In genomic region chr13:44417876-44418275, GRCh38 we compare ENCODE assay signal across 27 cellular contexts. TPM values are rescaled to one million over a fixed set of nuclear protein-coding genes. Genes with fewer than 3 reads are reported as not detected.
A peak's percentile ranks its signal among the peaks of the same experiment; 100 is the strongest.
DNase-seq lines count a peak whose midpoint lies in the region; ATAC-seq and TF ChIP-seq lines count a peak whose summit lies in the region.
"Had no signal": no experiment of that assay in that cellular context is flagged by ENCODE, and none has a peak within 500 bp of the region (broad histone marks: within the 10 kb centered on the region; RNA-seq: fewer than 3 reads in every experiment).

No MANE protein-coding gene starts in this region.

- intact Hi-C loops in upper lobe of right lung (cut with DNase I): no loop called here

- H3K36me3 ChIP-seq in upper lobe of right lung: no peaks in the 10 kb centered on the region
- H3K36me3 ChIP-seq: esophagus squamous epithelium had no signal

- H3K9me3 Mint-ChIP-seq in stimulated activated naive CD8-positive, alpha-beta T cell treated with anti-CD3 and anti-CD28 coated beads, Interleukin-15, amount 100 ng/mL, for 72 hours: no peaks in the 10 kb centered on the region
- H3K9me3 Mint-ChIP-seq in mesothelial cell of epicardium: no peaks in the 10 kb centered on the region

- H3K4me3 ChIP-seq in upper lobe of right lung: no peak overlapping the region
- H3K4me3 ChIP-seq: esophagus squamous epithelium, smooth muscle cell had no signal

- TF ChIP-seq CTCF in mesothelial cell of epicardium (IDR thresholded peaks at IDR 0.05; ENCODE audit: unreplicated experiment) (no peak), upper lobe of right lung (IDR thresholded peaks at IDR 0.05) (no peak)

- no peak overlapping the region for H3K27ac Mint-ChIP-seq in stimulated activated naive CD8-positive, alpha-beta T cell treated with anti-CD3 and anti-CD28 coated beads, Interleukin-15, amount 100 ng/mL, for 72 hours
- peak overlapping the region; percentile 84 for H3K27ac Mint-ChIP-seq in mesothelial cell of epicardium
- H3K27ac Mint-ChIP-seq: activated CD8-positive, alpha-beta T cell treated with anti-CD3 and anti-CD28 coated beads, Interleukin-2, amount 10 ng/mL, durations not matched to agents 7 days and 5 days; dendritic cell treated with granulocyte-macrophage colony-stimulating factor and Interleukin-4, amounts not matched to agents 40 ng/mL and 50 ng/mL, for 4 days had no signal

- no peak for DNase-seq in stimulated activated naive CD8-positive, alpha-beta T cell treated with anti-CD3 and anti-CD28 coated beads, Interleukin-15, Interleukin-2, amounts not matched to agents 100 U/mL and 50 U/mL, for 24 hours
- no peak for DNase-seq in stimulated activated naive CD8-positive, alpha-beta T cell treated with anti-CD3 and anti-CD28 coated beads, Interleukin-15, amount 100 ng/mL, for 72 hours
- DNase-seq in RPMI8226 (peak; percentile 43), mesothelial cell of epicardium (ENCODE audit: low spot score in 2 of 2, unreplicated experiment in 2 of 2) (no peak), upper lobe of right lung (no peak), NCI-H2029 treated with DMSO at 0.1 percent for 48 hours (lab: John Stamatoyannopoulos, UW) (no peak), DMS53 (lab: John Stamatoyannopoulos, UW) (no peak)
- DNase-seq: ACHN; activated CD8-positive, alpha-beta T cell treated with anti-CD3 and anti-CD28 coated beads, Interleukin-2, amount 10 ng/mL, durations not matched to agents 7 days and 5 days; activated gamma-delta T cell; central memory CD4-positive, alpha-beta T cell; COR-L47; DMS79; esophagus squamous epithelium; foreskin melanocyte; Kasumi-1; NCI-H1105; NCI-H1930; NCI-H526 treated with DMSO at 0.1 percent for 48 hours; SK-N-SH; stimulated activated CD4-positive, alpha-beta T cell treated with anti-CD3 and anti-CD28 coated beads, Interleukin-2, amount 100 ng/mL, for 24 hours; substantia nigra; T-helper 2 cell had no signal

- H3K4me3 Mint-ChIP-seq in stimulated activated naive CD8-positive, alpha-beta T cell treated with anti-CD3 and anti-CD28 coated beads, Interleukin-15, amount 100 ng/mL, for 72 hours: no peak overlapping the region
- H3K4me3 Mint-ChIP-seq in mesothelial cell of epicardium: no peak overlapping the region
- H3K4me3 Mint-ChIP-seq: activated CD8-positive, alpha-beta T cell treated with anti-CD3 and anti-CD28 coated beads, Interleukin-2, amount 10 ng/mL, durations not matched to agents 7 days and 5 days; dendritic cell treated with granulocyte-macrophage colony-stimulating factor and Interleukin-4, amounts not matched to agents 40 ng/mL and 50 ng/mL, for 4 days had no signal

- no peaks in the 10 kb centered on the region for H3K36me3 Mint-ChIP-seq in mesothelial cell of epicardium

- no peaks in the 10 kb centered on the region for H3K9me3 ChIP-seq in upper lobe of right lung
- H3K9me3 ChIP-seq: esophagus squamous epithelium, SK-N-SH had no signal

- peak; percentile 32 for ATAC-seq in stimulated activated naive CD8-positive, alpha-beta T cell treated with anti-CD3 and anti-CD28 coated beads, Interleukin-15, Interleukin-2, amounts not matched to agents 100 U/mL and 50 U/mL, for 24 hours
- no peak for ATAC-seq in stimulated activated naive CD8-positive, alpha-beta T cell treated with anti-CD3 and anti-CD28 coated beads, Interleukin-15, amount 100 ng/mL, for 72 hours
- peak; percentile 53 for ATAC-seq in upper lobe of right lung
- ATAC-seq in HG03432 (IDR thresholded peaks at IDR 0.05; ENCODE audit: unreplicated experiment): no peak
- ATAC-seq: activated CD8-positive, alpha-beta T cell treated with anti-CD3 and anti-CD28 coated beads, Interleukin-2, amount 10 ng/mL, durations not matched to agents 7 days and 5 days had no signal

- H3K4me1 ChIP-seq in upper lobe of right lung: no peaks in the 10 kb centered on the region
- H3K4me1 ChIP-seq: esophagus squamous epithelium had no signal

- no peaks in the 10 kb centered on the region for H3K27me3 ChIP-seq in upper lobe of right lung
- H3K27me3 ChIP-seq: esophagus squamous epithelium had no signal

- no peak overlapping the region for H3K27ac ChIP-seq in upper lobe of right lung
- H3K27ac ChIP-seq: esophagus squamous epithelium, HL-60 had no signal

- peaks cover 9% of the 10 kb centered on the region for H3K27me3 Mint-ChIP-seq in stimulated activated naive CD8-positive, alpha-beta T cell treated with anti-CD3 and anti-CD28 coated beads, Interleukin-15, amount 100 ng/mL, for 72 hours
- peaks cover 17% of the 10 kb centered on the region for H3K27me3 Mint-ChIP-seq in mesothelial cell of epicardium (ENCODE audit: low read depth)

- H3K4me1 Mint-ChIP-seq in stimulated activated naive CD8-positive, alpha-beta T cell treated with anti-CD3 and anti-CD28 coated beads, Interleukin-15, amount 100 ng/mL, for 72 hours: peaks cover 3% of the 10 kb centered on the region
- H3K4me1 Mint-ChIP-seq in mesothelial cell of epicardium: peaks cover 20% of the 10 kb centered on the region

RNA-seq across cellular contexts. Expression of gene SERP2, which starts 44.3 kb away (rescaled TPM):
- total RNA-seq in mesothelial cell of epicardium (3.9 to 5.4 TPM (median 4.8 TPM) in 3 replicates), upper lobe of right lung (2.8 TPM)

Comparison
In these comparisons a context has a peak if more than half of its experiments do, and no peak if none do; other contexts are left out.
1. ATAC-seq: peak in stimulated activated naive CD8-positive, alpha-beta T cell treated with anti-CD3 and anti-CD28 coated beads, Interleukin-15, Interleukin-2, amounts not matched to agents 100 U/mL and 50 U/mL, for 24 hours (single experiment) and upper lobe of right lung (single experiment); none in stimulated activated naive CD8-positive, alpha-beta T cell treated with anti-CD3 and anti-CD28 coated beads, Interleukin-15, amount 100 ng/mL, for 72 hours (single experiment) and HG03432 (single experiment).